ENCODE assay signal across 10 cellular contexts in the genomic region with DNA sequence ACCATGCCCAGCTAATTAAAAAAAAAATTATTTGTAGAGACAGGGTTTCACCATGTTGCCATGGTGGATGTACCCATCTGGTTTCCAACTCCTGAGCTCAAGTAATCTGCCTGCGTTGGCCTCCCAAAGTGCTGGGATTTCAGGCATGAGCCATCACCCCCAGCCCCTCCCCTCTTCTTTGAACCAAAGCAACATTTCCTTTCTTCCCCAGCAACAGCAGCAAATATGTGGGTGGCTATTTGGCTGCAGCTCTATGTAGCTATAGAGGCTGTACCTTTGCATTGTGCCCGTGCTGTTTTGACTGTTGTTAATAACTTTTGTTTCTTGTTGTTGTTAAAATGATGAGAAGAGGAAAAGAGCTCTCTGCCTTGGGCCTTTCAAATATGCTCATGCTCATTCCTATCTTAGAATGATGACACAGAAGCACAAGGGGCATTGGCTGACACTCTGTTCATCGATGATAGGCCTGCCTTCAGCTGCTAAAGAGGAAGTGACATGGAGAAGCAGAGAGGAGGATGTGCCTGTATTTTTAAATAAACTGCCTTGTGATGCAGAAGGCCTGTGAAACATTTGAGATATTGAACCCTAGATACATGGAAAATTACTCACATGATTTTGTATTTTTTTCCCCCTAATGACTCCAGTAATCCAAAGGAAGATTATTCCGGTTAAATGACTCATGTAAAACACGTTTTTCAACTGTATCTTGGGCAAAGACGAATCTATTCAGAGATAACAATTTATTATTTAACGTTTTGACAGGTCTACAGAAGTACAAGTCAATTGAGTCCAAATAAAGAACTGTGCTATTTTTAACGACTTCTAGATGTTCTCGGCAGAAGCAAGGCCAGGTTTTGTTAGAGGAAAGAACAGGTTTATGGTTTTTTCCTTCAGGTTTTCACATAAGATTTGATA. TPM values are rescaled to one million over a fixed set of nuclear protein-coding genes. Genes with fewer than 3 reads are reported as not detected.
DNase-seq lines count a peak whose midpoint lies in the region; ATAC-seq and TF ChIP-seq lines count a peak whose summit lies in the region.
"Had no signal": no experiment of that assay in that cellular context is flagged by ENCODE, and none has a peak within 500 bp of the region (broad histone marks: within the 10 kb centered on the region; RNA-seq: fewer than 3 reads in every experiment).

No MANE protein-coding gene starts in this region.

- H3K4me1 Mint-ChIP-seq in CD4-positive, alpha-beta T cell (ENCODE audit: low read depth), result peaks cover 6% of the 10 kb centered on the region
- H3K4me1 Mint-ChIP-seq in brain, result peaks cover 56% of the 10 kb centered on the region
- H3K4me1 Mint-ChIP-seq in T-helper 17 cell, result peaks cover 3% of the 10 kb centered on the region
- H3K4me1 Mint-ChIP-seq in activated CD4-positive, alpha-beta memory T cell treated with anti-CD3 and anti-CD28 coated beads, Interleukin-2, amount 10 ng/mL, durations not matched to agents 7 days and 5 days, result no peaks in the 10 kb centered on the region

- ATAC-seq in CD4-positive, alpha-beta T cell (ENCODE audit: poor library complexity), result peak; percentile 49
- ATAC-seq in GM21825 (IDR thresholded peaks at IDR 0.05; ENCODE audit: unreplicated experiment) (no peak), T-helper 17 cell (no peak)
- ATAC-seq: activated T-helper 17 cell treated with anti-CD3 and anti-CD28 coated beads, Interleukin-2, amount 50 U/mL, for 72 hours had no signal

- H3K4me3 ChIP-seq in NB4 (ENCODE audit: low read depth, low read length) (no peak overlapping the region), mesenchymal stem cell (ENCODE audit: insufficient read depth in 1 of 2, low read depth in 1 of 2, low read length in 2 of 2) (no peak overlapping the region)

- no peak overlapping the region for H3K4ac ChIP-seq in mesenchymal stem cell (ENCODE audit: low read depth in 1 of 2, low read length in 2 of 2)

- no peaks in the 10 kb centered on the region for H3K9me3 Mint-ChIP-seq in CD4-positive, alpha-beta T cell
- H3K9me3 Mint-ChIP-seq in brain, result no peaks in the 10 kb centered on the region
- H3K9me3 Mint-ChIP-seq in activated CD4-positive, alpha-beta memory T cell treated with anti-CD3 and anti-CD28 coated beads, Interleukin-2, amount 10 ng/mL, durations not matched to agents 7 days and 5 days, result no peaks in the 10 kb centered on the region
- H3K9me3 Mint-ChIP-seq: activated T-helper 17 cell treated with anti-CD3 and anti-CD28 coated beads, Interleukin-2, amount 50 U/mL, for 72 hours had no signal

- DNase-seq in CD4-positive, alpha-beta T cell, result no peak
- peak; percentile 51 for DNase-seq in NB4 (ENCODE audit: low read depth)
- DNase-seq in mesenchymal stem cell, result no peak
- DNase-seq in GM19238 (ENCODE audit: insufficient read length, low spot score), result no peak
- no peak for DNase-seq in T-helper 17 cell
- DNase-seq in activated CD4-positive, alpha-beta memory T cell treated with anti-CD3 and anti-CD28 coated beads, Interleukin-2, amount 10 ng/mL, durations not matched to agents 7 days and 5 days, result no peak
- DNase-seq: NCI-H2081 had no signal

- H3K18ac ChIP-seq in mesenchymal stem cell (ENCODE audit: low read depth in 1 of 2, low read length in 2 of 2), result no peak overlapping the region

- H3K23ac ChIP-seq in mesenchymal stem cell (ENCODE audit: low read length in 2 of 2), result no peak overlapping the region

- no peaks in the 10 kb centered on the region for H3K27me3 ChIP-seq in CD4-positive, alpha-beta T cell (ENCODE audit: control insufficient read depth, insufficient read depth, low read length)
- no peaks in the 10 kb centered on the region for H3K27me3 ChIP-seq in mesenchymal stem cell (ENCODE audit: control insufficient read depth in 1 of 2, insufficient read depth in 1 of 2, low read length in 2 of 2)

- TF ChIP-seq CTCF in CD4-positive, alpha-beta T cell (IDR thresholded peaks at IDR 0.05), result no peak
- TF ChIP-seq CTCF in NB4 (IDR thresholded peaks at IDR 0.05; ENCODE audit: low read depth, low read length) (no peak), brain (conservative IDR thresholded peaks at IDR 0.05) (no peak)

- H3K4me1 ChIP-seq in mesenchymal stem cell (ENCODE audit: control insufficient read depth, insufficient read depth, low read depth, low read length), result no peaks in the 10 kb centered on the region

- H2BK120ac ChIP-seq in mesenchymal stem cell (ENCODE audit: low read depth, low read length), result no peak overlapping the region

- H3K36me3 ChIP-seq in mesenchymal stem cell (ENCODE audit: control insufficient read depth in 1 of 2, insufficient read depth in 2 of 2, low read depth in 1 of 2, low read length in 2 of 2), result no peaks in the 10 kb centered on the region

- H2AFZ ChIP-seq in mesenchymal stem cell (ENCODE audit: low read depth, low read length), result no peak overlapping the region

- no peak overlapping the region for H4K91ac ChIP-seq in mesenchymal stem cell (ENCODE audit: low read length)

- no peak overlapping the region for H3K14ac ChIP-seq in mesenchymal stem cell (ENCODE audit: low read length in 2 of 2)

- TF ChIP-seq POLR2A in NB4 (IDR thresholded peaks at IDR 0.05; ENCODE audit: extremely low read depth, insufficient read length), result no peak

- intact Hi-C loops in CD4-positive, alpha-beta T cell (cut with DNase I, micrococcal nuclease), result no loop called here

- H3K27ac Mint-ChIP-seq in CD4-positive, alpha-beta T cell, result no peak overlapping the region
- H3K27ac Mint-ChIP-seq in brain (peak overlapping the region; percentile 49 to 96 (median 78)), T-helper 17 cell (no peak overlapping the region)
- no peak overlapping the region for H3K27ac Mint-ChIP-seq in activated CD4-positive, alpha-beta memory T cell treated with anti-CD3 and anti-CD28 coated beads, Interleukin-2, amount 10 ng/mL, durations not matched to agents 7 days and 5 days
- H3K27ac Mint-ChIP-seq: activated T-helper 17 cell treated with anti-CD3 and anti-CD28 coated beads, Interleukin-2, amount 50 U/mL, for 72 hours had no signal

- CTCF ChIA-PET in CD4-positive, alpha-beta T cell (lab: Charles Lee), result interaction anchor here (1.1 kb wide), 1 partner anchor 95 kb away, joined by 3 read pairs; no protein-coding TSS in a partner anchor
- CTCF ChIA-PET in activated CD4-positive, alpha-beta memory T cell treated with anti-CD3 and anti-CD28 coated beads, Interleukin-2, amount 10 ng/mL, durations not matched to agents 7 days and 5 days (lab: Charles Lee), result no interaction called here

- no peak overlapping the region for H2BK12ac ChIP-seq in mesenchymal stem cell (ENCODE audit: low read length in 2 of 2)

- no peak overlapping the region for H3K4me2 ChIP-seq in mesenchymal stem cell (ENCODE audit: low read length, poor library complexity, severe bottlenecking)

- POLR2A ChIA-PET in CD4-positive, alpha-beta T cell (lab: Charles Lee), result no interaction called here
- POLR2A ChIA-PET in activated CD4-positive, alpha-beta memory T cell treated with anti-CD3 and anti-CD28 coated beads, Interleukin-2, amount 10 ng/mL, durations not matched to agents 7 days and 5 days (lab: Charles Lee), result no interaction called here

- no peak overlapping the region for H3K27ac ChIP-seq in CD4-positive, alpha-beta T cell (ENCODE audit: low read depth, low read length)
- H3K27ac ChIP-seq in mesenchymal stem cell (ENCODE audit: low read length, poor library complexity, severe bottlenecking), result no peak overlapping the region

- no peaks in the 10 kb centered on the region for H3K79me1 ChIP-seq in mesenchymal stem cell (replicated peaks; ENCODE audit: low read length, poor library complexity, severe bottlenecking)

- no peak overlapping the region for H2AK5ac ChIP-seq in mesenchymal stem cell (ENCODE audit: low read length, severe bottlenecking)

- peak overlapping the region; percentile 72 for H3K9ac ChIP-seq in mesenchymal stem cell (ENCODE audit: low read length)

- H2BK15ac ChIP-seq in mesenchymal stem cell (ENCODE audit: low read depth, poor library complexity, severe bottlenecking), result no peak overlapping the region

- no peaks in the 10 kb centered on the region for H3K27me3 Mint-ChIP-seq in CD4-positive, alpha-beta T cell
- no peaks in the 10 kb centered on the region for H3K27me3 Mint-ChIP-seq in brain
- H3K27me3 Mint-ChIP-seq in T-helper 17 cell, result no peaks in the 10 kb centered on the region
- no peaks in the 10 kb centered on the region for H3K27me3 Mint-ChIP-seq in activated CD4-positive, alpha-beta memory T cell treated with anti-CD3 and anti-CD28 coated beads, Interleukin-2, amount 10 ng/mL, durations not matched to agents 7 days and 5 days
- H3K27me3 Mint-ChIP-seq: activated T-helper 17 cell treated with anti-CD3 and anti-CD28 coated beads, Interleukin-2, amount 50 U/mL, for 72 hours had no signal

- no peak overlapping the region for H3K4me3 Mint-ChIP-seq in CD4-positive, alpha-beta T cell
- H3K4me3 Mint-ChIP-seq in brain (peak overlapping the region in 3 of 5 experiments; percentile 4 to 13 (median 5)), T-helper 17 cell (no peak overlapping the region)
- H3K4me3 Mint-ChIP-seq in activated CD4-positive, alpha-beta memory T cell treated with anti-CD3 and anti-CD28 coated beads, Interleukin-2, amount 10 ng/mL, durations not matched to agents 7 days and 5 days, result no peak overlapping the region
- H3K4me3 Mint-ChIP-seq: activated T-helper 17 cell treated with anti-CD3 and anti-CD28 coated beads, Interleukin-2, amount 50 U/mL, for 72 hours had no signal

- 86% methylated on average over 9 of the region's 9 CpGs for WGBS in mesenchymal stem cell

- H2BK5ac ChIP-seq in mesenchymal stem cell (ENCODE audit: low read depth, low read length, poor library complexity, severe bottlenecking), result no peak overlapping the region

- no peak overlapping the region for H4K8ac ChIP-seq in mesenchymal stem cell (ENCODE audit: low read length)

- no peaks in the 10 kb centered on the region for H3K36me3 Mint-ChIP-seq in CD4-positive, alpha-beta T cell (ENCODE audit: low read depth)
- H3K36me3 Mint-ChIP-seq in brain (no peaks in the 10 kb centered on the region), T-helper 17 cell (ENCODE audit: low read depth) (no peaks in the 10 kb centered on the region)
- H3K36me3 Mint-ChIP-seq in activated CD4-positive, alpha-beta memory T cell treated with anti-CD3 and anti-CD28 coated beads, Interleukin-2, amount 10 ng/mL, durations not matched to agents 7 days and 5 days (ENCODE audit: low read depth), result no peaks in the 10 kb centered on the region

- no peaks in the 10 kb centered on the region for H3K9me3 ChIP-seq in CD4-positive, alpha-beta T cell (ENCODE audit: control insufficient read depth, low read length)
- H3K9me3 ChIP-seq in mesenchymal stem cell (ENCODE audit: control insufficient read depth, low read length) (no peaks in the 10 kb centered on the region), T-helper 17 cell (ENCODE audit: control insufficient read depth, low read length, poor library complexity, severe bottlenecking) (no peaks in the 10 kb centered on the region)

RNA-seq across cellular contexts. Expression of a gene that starts 20.5 kb away (rescaled TPM):
- total RNA-seq in CD4-positive, alpha-beta T cell, result 10 to 100 TPM; 13.7 TPM
- 18.7 TPM for polyA plus RNA-seq in brain (ENCODE audit: insufficient read depth, low read depth, low replicate concordance)
- 23.8 TPM for polyA plus RNA-seq in mesenchymal stem cell (2013, experiment 1 of 2)
- 25.6 TPM for polyA plus RNA-seq in mesenchymal stem cell (2013, experiment 2 of 2)
- total RNA-seq in T-helper 17 cell, result 10 to 100 TPM; 18.6 to 18.9 TPM
- total RNA-seq in activated CD4-positive, alpha-beta memory T cell treated with anti-CD3 and anti-CD28 coated beads, Interleukin-2, amount 10 ng/mL, durations not matched to agents 7 days and 5 days, result 10 to 100 TPM; 19.9 to 20.5 TPM

RNA-seq across cellular contexts. Expression of a gene that starts 52.5 kb away (rescaled TPM):
- total RNA-seq in CD4-positive, alpha-beta T cell, result not detected
- not detected for polyA plus RNA-seq in brain (ENCODE audit: insufficient read depth, low read depth, low replicate concordance)
- polyA plus RNA-seq in mesenchymal stem cell (2013, experiment 1 of 2), result not detected
- polyA plus RNA-seq in mesenchymal stem cell (2013, experiment 2 of 2), result not detected
- not detected for total RNA-seq in T-helper 17 cell
- not detected for total RNA-seq in activated CD4-positive, alpha-beta memory T cell treated with anti-CD3 and anti-CD28 coated beads, Interleukin-2, amount 10 ng/mL, durations not matched to agents 7 days and 5 days
- total RNA-seq: activated T-helper 17 cell treated with anti-CD3 and anti-CD28 coated beads, Interleukin-2, amount 50 U/mL, for 72 hours had no signal

Comparison
In these comparisons a context has a peak if more than half of its experiments do, and no peak if none do; other contexts are left out.
1. H3K27ac Mint-ChIP-seq: peak in brain (5 of 5); none in CD4-positive, alpha-beta T cell (single experiment), T-helper 17 cell (single experiment) and activated CD4-positive, alpha-beta memory T cell treated with anti-CD3 and anti-CD28 coated beads, Interleukin-2, amount 10 ng/mL, durations not matched to agents 7 days and 5 days (single experiment).
2. H3K4me3 Mint-ChIP-seq: peak in brain (3 of 5); none in CD4-positive, alpha-beta T cell (single experiment), T-helper 17 cell (single experiment) and activated CD4-positive, alpha-beta memory T cell treated with anti-CD3 and anti-CD28 coated beads, Interleukin-2, amount 10 ng/mL, durations not matched to agents 7 days and 5 days (single experiment).